In the genomic region with DNA sequence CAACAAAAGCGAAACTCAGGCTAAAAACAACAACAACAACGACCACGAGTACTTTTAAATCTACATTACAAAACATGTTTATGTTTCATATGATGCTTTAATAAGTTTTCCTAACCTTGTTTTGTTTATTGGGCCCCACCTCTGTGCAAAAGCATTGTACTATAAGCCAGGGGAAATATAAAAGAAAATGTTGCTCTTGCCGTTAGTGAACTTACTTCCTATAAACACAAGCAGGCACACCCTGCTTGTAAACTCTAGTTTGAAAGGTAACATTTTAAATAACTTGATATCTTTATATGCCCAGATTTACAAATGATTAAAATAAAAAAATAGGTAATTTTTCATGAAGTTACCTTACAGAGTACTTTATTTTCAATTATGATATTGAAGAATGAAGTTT, we compare ENCODE assay signal across 25 cellular contexts. TPM values are rescaled to one million over a fixed set of nuclear protein-coding genes. Genes with fewer than 3 reads are reported as not detected.
DNase-seq lines count a peak whose midpoint lies in the region; ATAC-seq, FAIRE-seq and TF ChIP-seq lines count a peak whose summit lies in the region.
"Had no signal": no experiment of that assay in that cellular context is flagged by ENCODE, and none has a peak within 500 bp of the region (broad histone marks: within the 10 kb centered on the region; RNA-seq: fewer than 3 reads in every experiment).

No MANE protein-coding gene starts in this region.

- TF ChIP-seq CTCF in foreskin keratinocyte (conservative IDR thresholded peaks at IDR 0.05) (no peak), Calu3 (IDR thresholded peaks at IDR 0.05; ENCODE audit: unreplicated experiment) (no peak)

- CTCF ChIA-PET in activated CD4-positive, alpha-beta T cell treated with anti-CD3 and anti-CD28 coated beads for 36 hours (lab: Charles Lee), result interaction anchor here (0.6 to 2.7 kb wide), 6 partner anchors 11 to 110 kb away, joined by 3 to 12 read pairs (median 6); no protein-coding TSS in a partner anchor
- CTCF ChIA-PET in Calu3 (lab: Charles Lee), result no interaction called here

- H4K20me1 ChIP-seq in BLaER1 treated with 17β-estradiol and CSF1 and Interleukin-3, amounts not matched to agents 10 nM and 100 nM, result peaks cover 0 to 75% (median 4%) of the 10 kb centered on the region in 11 experiments; a peak in 9 of 22 replicates

- peaks cover 0 to 33% (median 11%) of the 10 kb centered on the region in 10 experiments; a peak in 14 of 20 replicates for H3K4me1 ChIP-seq in BLaER1 treated with 17β-estradiol and CSF1 and Interleukin-3, amounts not matched to agents 10 nM and 100 nM
- H3K4me1 ChIP-seq in foreskin keratinocyte, result peaks cover 4% of the 10 kb centered on the region
- H3K4me1 ChIP-seq: breast epithelium had no signal

- no peak for ATAC-seq in activated CD4-positive, alpha-beta T cell treated with anti-CD3 and anti-CD28 coated beads for 36 hours
- no peak for ATAC-seq in T-helper 17 cell
- ATAC-seq in foreskin keratinocyte, result no peak
- ATAC-seq: HCT116, WTC11 had no signal

- H3K9me3 ChIP-seq in BLaER1 treated with 17β-estradiol and CSF1 and Interleukin-3, amounts not matched to agents 10 nM and 100 nM (replicated peaks in 1 of 11), result peaks cover 0 to 4% (median 2%) of the 10 kb centered on the region in 11 experiments; a peak in 12 of 22 replicates
- H3K9me3 ChIP-seq in T-helper 17 cell (ENCODE audit: control insufficient read depth, low read length, poor library complexity, severe bottlenecking), result no peaks in the 10 kb centered on the region
- H3K9me3 ChIP-seq: breast epithelium, prostate gland, vagina had no signal

- H3K9me3 Mint-ChIP-seq in activated CD4-positive, alpha-beta T cell treated with anti-CD3 and anti-CD28 coated beads for 36 hours (ENCODE audit: low read depth), result no peaks in the 10 kb centered on the region
- H3K9me3 Mint-ChIP-seq in Calu3 (ENCODE audit: low read depth, unreplicated experiment), result no peaks in the 10 kb centered on the region
- H3K9me3 Mint-ChIP-seq: IgD-negative memory B cell had no signal

- BruUV-seq in Calu3 (replicated peaks; lab: Mats Ljungman, UMichigan), result no TSS peak

- H3K27me3 ChIP-seq in BLaER1 treated with 17β-estradiol and CSF1 and Interleukin-3, amounts not matched to agents 10 nM and 100 nM, result no peaks in the 10 kb centered on the region
- no peaks in the 10 kb centered on the region for H3K27me3 ChIP-seq in foreskin keratinocyte
- H3K27me3 ChIP-seq: breast epithelium, vagina had no signal

- H3K36me3 ChIP-seq in BLaER1 treated with 17β-estradiol and CSF1 and Interleukin-3, amounts not matched to agents 10 nM and 100 nM, result peaks cover 0 to 17% (median under 1%) of the 10 kb centered on the region in 11 experiments; a peak in 6 of 22 replicates
- H3K36me3 ChIP-seq: breast epithelium, prostate gland, vagina had no signal

- H3K4me1 Mint-ChIP-seq in activated CD4-positive, alpha-beta T cell treated with anti-CD3 and anti-CD28 coated beads for 36 hours, result peaks cover 65% of the 10 kb centered on the region
- H3K4me1 Mint-ChIP-seq in T-helper 17 cell (peaks cover 53% of the 10 kb centered on the region), Calu3 (ENCODE audit: low read depth, unreplicated experiment) (peaks cover 13% of the 10 kb centered on the region)

- H3K4me3 ChIP-seq in BLaER1 treated with 17β-estradiol and CSF1 and Interleukin-3, amounts not matched to agents 10 nM and 100 nM, result peak overlapping the region in 4 of 10 experiments; percentile 22 to 27 (median 24); a peak in 4 of 20 replicates
- H3K4me3 ChIP-seq: breast epithelium, prostate gland, skin epidermis, vagina had no signal

- H3K27me3 Mint-ChIP-seq in activated CD4-positive, alpha-beta T cell treated with anti-CD3 and anti-CD28 coated beads for 36 hours, result no peaks in the 10 kb centered on the region
- no peaks in the 10 kb centered on the region for H3K27me3 Mint-ChIP-seq in T-helper 17 cell
- no peaks in the 10 kb centered on the region for H3K27me3 Mint-ChIP-seq in Calu3 (ENCODE audit: unreplicated experiment)
- H3K27me3 Mint-ChIP-seq: IgD-negative memory B cell had no signal

- H3K4me2 ChIP-seq in BLaER1 treated with 17β-estradiol and CSF1 and Interleukin-3, amounts not matched to agents 10 nM and 100 nM, result peak overlapping the region; percentile 34 to 70 (median 56)

- H3K4me3 Mint-ChIP-seq in activated CD4-positive, alpha-beta T cell treated with anti-CD3 and anti-CD28 coated beads for 36 hours, result peak overlapping the region; percentile 28
- H3K4me3 Mint-ChIP-seq in T-helper 17 cell (peak overlapping the region; percentile 80), Calu3 (ENCODE audit: low read depth, unreplicated experiment) (no peak overlapping the region)
- H3K4me3 Mint-ChIP-seq: WTC11 had no signal

- POLR2A ChIA-PET in activated CD4-positive, alpha-beta T cell treated with anti-CD3 and anti-CD28 coated beads for 36 hours (lab: Charles Lee), result interaction anchor here (0.6 kb wide), 1 partner anchor 416 kb away, joined by 3 read pairs; no protein-coding TSS in a partner anchor

- H3K27ac Mint-ChIP-seq in activated CD4-positive, alpha-beta T cell treated with anti-CD3 and anti-CD28 coated beads for 36 hours, result peak overlapping the region; percentile 6
- peak overlapping the region; percentile 92 for H3K27ac Mint-ChIP-seq in T-helper 17 cell
- H3K27ac Mint-ChIP-seq in Calu3 (ENCODE audit: unreplicated experiment), result no peak overlapping the region
- H3K27ac Mint-ChIP-seq: IgD-negative memory B cell, WTC11 had no signal

- FAIRE-seq in islet of Langerhans (lab: Jason Lieb, UNC), result peak; percentile 13

- intact Hi-C loops in activated CD4-positive, alpha-beta T cell treated with anti-CD3 and anti-CD28 coated beads for 36 hours (cut with DNase I, micrococcal nuclease), result no loop called here
- intact Hi-C loops in Calu3 (cut with micrococcal nuclease; ENCODE audit: unreplicated experiment), result loop anchor here (2.0 kb wide), 2 partner anchors 109 to 155 kb away; no protein-coding TSS in a partner anchor
- intact Hi-C loops in posterior cingulate gyrus (cut with DNase I), result loop anchor here (2.0 to 10.0 kb wide), 3 partner anchors 175 to 501 kb away; a partner anchor contains a TSS

- H3K9ac ChIP-seq in BLaER1 treated with 17β-estradiol and CSF1 and Interleukin-3, amounts not matched to agents 10 nM and 100 nM, result peak overlapping the region in 10 of 11 experiments; percentile 8 to 57 (median 34); a peak in 9 of 22 replicates

- no peak for DNase-seq in activated CD4-positive, alpha-beta T cell treated with anti-CD3 and anti-CD28 coated beads for 36 hours
- DNase-seq in activated CD4-positive, alpha-beta T cell treated with anti-CD3 and anti-CD28 coated beads, Interleukin-2, amount 50 U/mL, for 1 hour, result no peak
- no peak for DNase-seq in T-helper 17 cell
- DNase-seq in foreskin keratinocyte, result no peak
- no peak for DNase-seq in Calu3
- no peak for DNase-seq in posterior cingulate gyrus
- DNase-seq: activated CD8-positive, alpha-beta memory T cell treated with anti-CD3 and anti-CD28 coated beads, Interleukin-2, amount 50 U/mL, for 48 hours; DMS53; foreskin fibroblast; MM.1S; NCI-H146; NCI-H2171 treated with DMSO at 0.1 percent for 48 hours; NCI-H526 treated with DMSO at 0.1 percent for 48 hours; Right ventricle myocardium superior; stimulated activated CD4-positive, alpha-beta T cell treated with anti-CD3 and anti-CD28 coated beads, Interleukin-4, amount 100 ng/mL, for 24 hours had no signal

- peaks cover 4% of the 10 kb centered on the region for H3K36me3 Mint-ChIP-seq in activated CD4-positive, alpha-beta T cell treated with anti-CD3 and anti-CD28 coated beads for 36 hours (ENCODE audit: low read depth)
- H3K36me3 Mint-ChIP-seq in T-helper 17 cell (ENCODE audit: low read depth), result peaks cover 2% of the 10 kb centered on the region
- no peaks in the 10 kb centered on the region for H3K36me3 Mint-ChIP-seq in Calu3 (ENCODE audit: insufficient read depth, unreplicated experiment)
- H3K36me3 Mint-ChIP-seq: WTC11 had no signal

- H3K27ac ChIP-seq in BLaER1 treated with 17β-estradiol and CSF1 and Interleukin-3, amounts not matched to agents 10 nM and 100 nM, result peak overlapping the region in 9 of 11 experiments; percentile 13 to 54 (median 33); a peak in 11 of 22 replicates
- no peak overlapping the region for H3K27ac ChIP-seq in foreskin keratinocyte
- H3K27ac ChIP-seq: breast epithelium, C4-2B, prostate gland, skin epidermis, vagina had no signal

RNA-seq across cellular contexts. Expression of a gene that starts 19.2 kb away (rescaled TPM):
- 10 to 100 TPM; 28.8 to 31.0 TPM for total RNA-seq in activated CD4-positive, alpha-beta T cell treated with anti-CD3 and anti-CD28 coated beads for 36 hours
- total RNA-seq in T-helper 17 cell (100 to 1,000 TPM; 178 to 189 TPM), foreskin keratinocyte (11.3 and 12.1 TPM in 2 replicates), Calu3 (2022) (27.2 and 30.0 TPM in 2 replicates)
- 4.2 and 5.0 TPM in 2 replicates for polyA plus RNA-seq in foreskin keratinocyte

Comparison
In these comparisons a context has a peak if more than half of its experiments do, and no peak if none do; other contexts are left out.
1. intact Hi-C loops: an anchor here in Calu3 (2.0 kb wide) and posterior cingulate gyrus (2.0 to 10.0 kb wide); none called in activated CD4-positive, alpha-beta T cell treated with anti-CD3 and anti-CD28 coated beads for 36 hours.